ENCODE assay signal across 1 cellular context in genomic region chr22:31654408-31654807, GRCh38.
TF ChIP-seq lines count a peak whose summit lies in the region.

No MANE protein-coding gene starts in this region.

TF ChIP-seq in K562, 482 proteins besides CTCF, POLR2A, EP300 and RAD21:
- no peak for TF ChIP-seq AFF4 (CRISPR knock-in tag; IDR thresholded peaks at IDR 0.05)
- TF ChIP-seq SPI1 (IDR thresholded peaks at IDR 0.05; ENCODE audit: borderline replicate concordance, low read depth, low read length), result peak; percentile 95
- TF ChIP-seq ZNF311 (CRISPR knock-in tag; IDR thresholded peaks at IDR 0.05), result no peak
- TF ChIP-seq BRD4 (IDR thresholded peaks at IDR 0.05), result no peak
TF ChIP-seq in K562: peak in this region for 1.
